In the genomic region with DNA sequence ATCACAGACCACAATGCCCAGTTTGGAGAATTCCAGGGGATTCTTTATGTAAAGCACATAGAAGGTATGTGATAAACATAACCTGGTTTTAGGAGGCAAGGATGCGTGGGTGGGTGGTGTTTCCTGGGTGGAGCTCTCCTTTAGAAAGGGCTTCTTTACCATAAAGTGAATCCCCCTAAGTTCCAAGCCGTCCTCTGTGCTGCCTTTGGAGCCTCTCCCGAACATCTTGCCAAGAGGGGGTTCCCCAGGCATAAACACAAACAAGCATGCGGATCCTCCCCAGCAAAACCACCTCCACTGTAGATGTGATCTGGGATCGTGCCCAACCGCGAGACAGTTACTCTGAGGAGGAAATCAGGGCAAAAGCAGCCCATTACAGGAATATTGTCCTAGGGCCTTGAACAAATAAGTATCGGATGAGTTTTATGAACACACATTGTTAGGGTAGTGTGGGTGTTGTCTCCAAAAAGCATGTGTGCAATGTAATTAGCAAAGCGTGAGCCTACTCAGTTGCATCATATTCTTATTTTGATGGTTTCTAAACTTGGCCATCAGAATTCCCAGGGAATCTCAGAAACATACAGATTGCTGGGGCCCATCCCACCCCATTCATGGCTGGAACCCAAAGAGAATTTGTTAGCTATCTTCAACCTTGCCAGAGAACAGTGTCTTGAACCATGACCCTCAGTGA, we compare ENCODE assay signal across 20 cellular contexts. TPM values are rescaled to one million over a fixed set of nuclear protein-coding genes. Genes with fewer than 3 reads are reported as not detected.
DNase-seq lines count a peak whose midpoint lies in the region; ATAC-seq, FAIRE-seq and TF ChIP-seq lines count a peak whose summit lies in the region.
"Had no signal": no experiment of that assay in that cellular context is flagged by ENCODE, and none has a peak within 500 bp of the region (broad histone marks: within the 10 kb centered on the region; RNA-seq: fewer than 3 reads in every experiment).

No MANE protein-coding gene starts in this region.

- H2AK5ac ChIP-seq in neuronal stem cell (ENCODE audit: low read depth, low read length): no peak overlapping the region

- no peaks in the 10 kb centered on the region for H3K9me1 ChIP-seq in K562 (ENCODE audit: control insufficient read depth, insufficient read depth, low read length)

- H4K91ac ChIP-seq in neuronal stem cell (ENCODE audit: low read depth, low read length, poor library complexity): no peak overlapping the region

- H3F3A ChIP-seq in GM23248 (ENCODE audit: insufficient read depth) (peaks cover 35% of the 10 kb centered on the region), SK-N-SH (replicated peaks; ENCODE audit: insufficient read depth) (peaks cover 9% of the 10 kb centered on the region)

- no peak overlapping the region for H3K18ac ChIP-seq in neuronal stem cell (ENCODE audit: low read length)

- H3K36me3 ChIP-seq in GM23248 (ENCODE audit: low read depth): peaks cover 14% of the 10 kb centered on the region; the same call in 1 of the 2 replicates
- H3K36me3 ChIP-seq in K562 (ENCODE audit: control insufficient read depth, insufficient read depth, low read length): no peaks in the 10 kb centered on the region
- H3K36me3 ChIP-seq in neuronal stem cell (replicated peaks in 1 of 2; ENCODE audit: control insufficient read depth in 2 of 2, insufficient read depth in 2 of 2, low read length in 2 of 2): peaks cover 0 to 3% of the 10 kb centered on the region in 2 donors
- H3K36me3 ChIP-seq in SK-N-SH (replicated peaks in 1 of 2; ENCODE audit: control insufficient read depth in 1 of 2, insufficient read depth in 2 of 2, low read length in 1 of 2): peaks cover 16 to 20% of the 10 kb centered on the region in 2 experiments

- TF ChIP-seq CTCF in K562 (IDR thresholded peaks at IDR 0.05 in 2 of 3, conservative IDR thresholded peaks at IDR 0.05 in 1 of 3; ENCODE audit: insufficient read depth in 2 of 3, low read depth in 1 of 3, low read length in 3 of 3): no peak
- TF ChIP-seq CTCF in SK-N-SH (IDR thresholded peaks at IDR 0.05): no peak

- H3K4me3 ChIP-seq in GM23248: no peak overlapping the region
- H3K4me3 ChIP-seq in K562: no peak overlapping the region
- no peak overlapping the region for H3K4me3 ChIP-seq in right cardiac atrium (ENCODE audit: low read length)
- H3K4me3 ChIP-seq in neuronal stem cell (ENCODE audit: low read length in 2 of 2): no peak overlapping the region
- no peak overlapping the region for H3K4me3 ChIP-seq in SK-N-SH (ENCODE audit: low read depth in 2 of 2, low read length in 1 of 2)
- H3K4me3 ChIP-seq: dorsolateral prefrontal cortex, hepatocyte had no signal

- H3K14ac ChIP-seq in neuronal stem cell (ENCODE audit: low read length): no peak overlapping the region

- H3K79me2 ChIP-seq in GM23248 (ENCODE audit: insufficient read depth): peaks cover 30% of the 10 kb centered on the region
- no peaks in the 10 kb centered on the region for H3K79me2 ChIP-seq in K562 (ENCODE audit: control insufficient read depth, insufficient read depth, low read length)
- no peaks in the 10 kb centered on the region for H3K79me2 ChIP-seq in SK-N-SH (ENCODE audit: insufficient read depth)
- H3K79me2 ChIP-seq: hepatocyte had no signal

- no peak overlapping the region for H2BK120ac ChIP-seq in neuronal stem cell (ENCODE audit: low read depth, low read length)

- H3K27me3 ChIP-seq in GM23248 (replicated peaks; ENCODE audit: insufficient read depth): no peaks in the 10 kb centered on the region
- H3K27me3 ChIP-seq in K562 (ENCODE audit: control insufficient read depth in 2 of 2, insufficient read depth in 2 of 2, low read length in 2 of 2): peaks cover 0 to 4% of the 10 kb centered on the region in 2 experiments; a peak in 4 of 5 replicates
- H3K27me3 ChIP-seq in right cardiac atrium (ENCODE audit: control insufficient read depth, insufficient read depth): no peaks in the 10 kb centered on the region
- no peaks in the 10 kb centered on the region for H3K27me3 ChIP-seq in neuronal stem cell (ENCODE audit: control insufficient read depth in 3 of 3, insufficient read depth in 3 of 3, low read depth in 1 of 3, low read length in 3 of 3)
- no peaks in the 10 kb centered on the region for H3K27me3 ChIP-seq in SK-N-SH (ENCODE audit: insufficient read depth)
- H3K27me3 ChIP-seq: dorsolateral prefrontal cortex, hepatocyte had no signal

- ATAC-seq in K562 (no peak), right cardiac atrium (peak in 1 of 2 donors; percentile 43)
- ATAC-seq: Panc1 had no signal

- POLR2A ChIA-PET in K562 (lab: Yijun Ruan, JAX) (interaction anchor here (0.8 to 1.3 kb wide), 2 partner anchors 10 to 23 kb away, joined by 3 read pairs; no protein-coding TSS in a partner anchor), SK-N-SH (lab: Yijun Ruan, JAX) (no interaction called here)

- H2BK12ac ChIP-seq in neuronal stem cell (ENCODE audit: low read length): no peak overlapping the region

- no peaks in the 10 kb centered on the region for H3K9me2 ChIP-seq in GM23248 (ENCODE audit: insufficient read depth)
- no peaks in the 10 kb centered on the region for H3K9me2 ChIP-seq in SK-N-SH

- BruUV-seq in K562 (replicated peaks; lab: Mats Ljungman, UMichigan): no TSS peak

- TF ChIP-seq RAD21 in K562 (CRISPR knock-in tag; conservative IDR thresholded peaks at IDR 0.05 in 1 of 2, IDR thresholded peaks at IDR 0.05 in 1 of 2): no peak
- no peak for TF ChIP-seq RAD21 in SK-N-SH (IDR thresholded peaks at IDR 0.05; ENCODE audit: low read length)

- DNase-seq in GM23248 (peak; percentile 52), K562 (ENCODE audit: extremely low read depth in 1 of 4, low spot score in 3 of 4) (no peak), right cardiac atrium (no peak), stromal cell of bone marrow (ENCODE audit: low read depth) (peak; percentile 9), neuronal stem cell (ENCODE audit: low spot score) (no peak), RCC 7860 (ENCODE audit: low spot score) (no peak), SK-N-SH (no peak)
- DNase-seq: activated CD4-positive, alpha-beta T cell treated with anti-CD3 and anti-CD28 coated beads, Interleukin-2, amount 50 U/mL, for 1 hour; activated T-cell treated with anti-CD3 and anti-CD28 coated beads, Interleukin-2, amount 50 U/mL, for 1 hour; dorsolateral prefrontal cortex; erythroblast; HCEC 1CT; kidney; midbrain; NCI-H2171; nucleus accumbens; stimulated activated CD4-positive, alpha-beta T cell treated with anti-CD3 and anti-CD28 coated beads, Interleukin-4, amount 100 ng/mL, for 24 hours had no signal

- CTCF ChIA-PET in K562 (lab: Yijun Ruan, JAX; ENCODE audit: low intra/inter-chr PET ratio): no interaction called here
- CTCF ChIA-PET in SK-N-SH (lab: Yijun Ruan, JAX): no interaction called here

- in situ Hi-C loops in GM23248 (cut with MboI) (no loop called here), K562 (cut with MboI) (no loop called here)

- H3K4ac ChIP-seq in neuronal stem cell (ENCODE audit: low read length): no peak overlapping the region

- H2AFZ ChIP-seq in GM23248: no peak overlapping the region
- 0 out of 2 replicates have a peak overlapping the region, but pooled peaks have one; percentile 30 for H2AFZ ChIP-seq in K562 (ENCODE audit: low read depth, low read length)
- no peak overlapping the region for H2AFZ ChIP-seq in neuronal stem cell (ENCODE audit: low read length)
- no peak overlapping the region for H2AFZ ChIP-seq in SK-N-SH (ENCODE audit: low read depth)
- H2AFZ ChIP-seq: hepatocyte had no signal

- intact Hi-C loops in K562 (cut with micrococcal nuclease) (no loop called here), right cardiac atrium (cut with DNase I) (no loop called here)

- peak overlapping the region; percentile 13 for H3K27ac ChIP-seq in GM23248
- no peak overlapping the region for H3K27ac ChIP-seq in K562 (ENCODE audit: extremely low read depth, low read depth, low read length)
- H3K27ac ChIP-seq in right cardiac atrium (ENCODE audit: low read length): peak overlapping the region; percentile 37
- no peak overlapping the region for H3K27ac ChIP-seq in neuronal stem cell (replicated peaks; ENCODE audit: low read length)
- H3K27ac ChIP-seq in SK-N-SH (ENCODE audit: low read depth in 2 of 2, low read length in 1 of 2): no peak overlapping the region
- H3K27ac ChIP-seq: C4-2B, hepatocyte had no signal

- no peak overlapping the region for H2BK15ac ChIP-seq in neuronal stem cell (ENCODE audit: low read length)

- H4K20me1 ChIP-seq in GM23248 (ENCODE audit: insufficient read depth) (no peaks in the 10 kb centered on the region), K562 (replicated peaks; ENCODE audit: control insufficient read depth, insufficient read depth, low read length) (no peaks in the 10 kb centered on the region), SK-N-SH (ENCODE audit: insufficient read depth) (peaks cover 10% of the 10 kb centered on the region; the same call in 1 of the 2 replicates)

- TF ChIP-seq EP300 in K562 (IDR thresholded peaks at IDR 0.05; ENCODE audit: low read length): no peak
- no peak for TF ChIP-seq EP300 in SK-N-SH (IDR thresholded peaks at IDR 0.05; ENCODE audit: borderline replicate concordance in 1 of 2, low read depth in 1 of 2, low read length in 1 of 2)

- FAIRE-seq in K562 (lab: Jason Lieb, UNC) (no peak), RCC 7860 (lab: Jason Lieb, UNC) (no peak)
- FAIRE-seq: kidney had no signal

- no peaks in the 10 kb centered on the region for H3K79me1 ChIP-seq in neuronal stem cell (ENCODE audit: low read depth, low read length)

- H3K9me3 ChIP-seq in GM23248 (ENCODE audit: low read depth) (no peaks in the 10 kb centered on the region), K562 (replicated peaks; ENCODE audit: control insufficient read depth, insufficient read depth, low read depth, low read length) (no peaks in the 10 kb centered on the region), right cardiac atrium (ENCODE audit: control insufficient read depth, low read length) (no peaks in the 10 kb centered on the region), neuronal stem cell (replicated peaks in 1 of 2; ENCODE audit: control insufficient read depth in 2 of 2, insufficient read depth in 1 of 2, low read depth in 1 of 2, low read length in 2 of 2) (no peaks in the 10 kb centered on the region), SK-N-SH (no peaks in the 10 kb centered on the region)

- H3K4me1 ChIP-seq in GM23248 (ENCODE audit: insufficient read depth) (peaks cover 19% of the 10 kb centered on the region), K562 (replicated peaks in 1 of 2; ENCODE audit: control insufficient read depth in 2 of 2, insufficient read depth in 2 of 2, low read length in 2 of 2) (peaks cover 12 to 22% of the 10 kb centered on the region in 2 experiments; a peak in 4 of 5 replicates), right cardiac atrium (ENCODE audit: control insufficient read depth, insufficient read depth, low read length) (peaks cover 12% of the 10 kb centered on the region), neuronal stem cell (ENCODE audit: control insufficient read depth in 2 of 2, insufficient read depth in 1 of 2, low read depth in 1 of 2, low read length in 2 of 2) (peaks cover 12 to 19% of the 10 kb centered on the region in 2 donors), SK-N-SH (ENCODE audit: control insufficient read depth in 1 of 2, insufficient read depth in 2 of 2, low read depth in 1 of 2, low read length in 1 of 2) (no peaks in the 10 kb centered on the region)

- no peak for TF ChIP-seq POLR2A in K562 (conservative IDR thresholded peaks at IDR 0.05)

- H2BK5ac ChIP-seq in neuronal stem cell (ENCODE audit: low read length): no peak overlapping the region

- no peak overlapping the region for H4K8ac ChIP-seq in neuronal stem cell (ENCODE audit: low read depth, low read length)

- H3K4me2 ChIP-seq in GM23248 (ENCODE audit: unreplicated experiment) (peak overlapping the region; percentile 13), K562 (ENCODE audit: insufficient read depth, low read length) (no peak overlapping the region), neuronal stem cell (ENCODE audit: insufficient read depth, low read length, poor library complexity, severe bottlenecking) (no peak overlapping the region), SK-N-SH (no peak overlapping the region)
- H3K4me2 ChIP-seq: hepatocyte had no signal

- 32 to 39% methylated on average over 9 of the region's 9 CpGs for WGBS in GM23248 (ENCODE audit: low coverage in 1 of 2, low lambda C conversion rate in 2 of 2, missing lambda C conversion rate in 2 of 2), 2 experiments
- WGBS in K562 (ENCODE audit: insufficient coverage, low coverage, missing lambda C conversion rate): 42% methylated on average over 9 of the region's 9 CpGs
- WGBS in right cardiac atrium: 39% methylated on average over 9 of the region's 9 CpGs
- no CpG with 5 or more reads among the region's 9 CpGs for WGBS in neuronal stem cell (ENCODE audit: extremely low coverage in 2 of 2, insufficient read length in 2 of 2, insufficient replicate concordance in 1 of 2), 2 donors
- 97% methylated on average over 9 of the region's 9 CpGs for WGBS in SK-N-SH (ENCODE audit: low lambda C conversion rate)

- no peak overlapping the region for H3K23ac ChIP-seq in neuronal stem cell (ENCODE audit: low read depth, low read length, poor library complexity)

- H3K9ac ChIP-seq in GM23248 (no peak overlapping the region), K562 (ENCODE audit: insufficient read depth in 1 of 2, low read depth in 2 of 2, low read length in 2 of 2) (no peak overlapping the region), neuronal stem cell (ENCODE audit: low read depth, low read length, poor library complexity) (no peak overlapping the region), SK-N-SH (no peak overlapping the region)

RNA-seq across cellular contexts. Expression of a gene that starts 48.8 kb away (rescaled TPM):
- 170 and 172 TPM in 2 replicates for total RNA-seq in GM23248 (2014; rRNA removed; shearing (Covaris generic))
- polyA plus RNA-seq in GM23248 (2016; fragmentation: Nextera tagmentation; extraction: Ambion mirVana) (401 and 403 TPM in 2 replicates), K562 (2011; rRNA removed) (265 and 280 TPM in 2 replicates), K562 (2014; fragmentation: Illumina TruSeq; extraction: Trizol) (142 and 159 TPM in 2 replicates), K562 (2014; fragmentation: Nextera tagmentation; extraction: Ambion mirVana) (10 to 100 TPM; 55.2 to 68.6 TPM), K562 (2014; rRNA removed) (125 and 150 TPM in 2 replicates), right cardiac atrium (24.8 TPM), SK-N-SH (2012; rRNA removed) (150 and 214 TPM in 2 replicates)
- total RNA-seq in K562 (2011; cell fraction: chromatin; rRNA removed; ENCODE audit: low replicate concordance): 275 and 365 TPM in 2 replicates
- total RNA-seq in K562 (2011; cell fraction: nucleolus; rRNA removed): 109 and 134 TPM in 2 replicates
- 215 and 268 TPM in 2 replicates for total RNA-seq in K562 (2011; cell fraction: nucleoplasm; rRNA removed)
- total RNA-seq in K562 (2014; rRNA removed) (118 and 123 TPM in 2 replicates), K562 (2014; rRNA removed; fragmentation: Illumina TruSeq; extraction: Trizol) (154 and 166 TPM in 2 replicates), K562 (2015; rRNA removed; fragmentation: Illumina TruSeq; extraction: Trizol) (141 and 147 TPM in 2 replicates), K562 (2021) (206 TPM in 2 replicates), right cardiac atrium (100 to 1,000 TPM in 2 of 4 donors, 10 to 100 TPM in 2; 85.1 to 122 (median 93.6) TPM)
- 140 and 201 TPM in 2 replicates for polyA plus RNA-seq in K562 (2011; cell fraction: cytosol; rRNA removed)
- polyA plus RNA-seq in K562 (2011; cell fraction: nucleus; rRNA removed): 132 and 151 TPM in 2 replicates
- 106 and 126 TPM in 2 replicates for polyA plus RNA-seq in K562 (2012)
- 667 and 775 TPM in 2 replicates for polyA minus RNA-seq in K562 (2011; rRNA and poly(A)+ RNA removed)
- 210 and 245 TPM in 2 replicates for polyA minus RNA-seq in K562 (2011; cell fraction: cytosol; rRNA and poly(A)+ RNA removed)
- polyA minus RNA-seq in K562 (2011; cell fraction: nucleus; rRNA and poly(A)+ RNA removed): 85.0 and 160 TPM in 2 replicates
- 120 TPM for polyA plus RNA-seq in neuronal stem cell (2013, experiment 1 of 2)
- 118 TPM for polyA plus RNA-seq in neuronal stem cell (2013, experiment 2 of 2)
- polyA plus RNA-seq in SK-N-SH (2012; cell fraction: cytosol; rRNA removed): 187 and 195 TPM in 2 replicates
- polyA plus RNA-seq in SK-N-SH (2012; cell fraction: nucleus; rRNA removed): 155 and 182 TPM in 2 replicates

Comparison
In these comparisons a context has a peak if more than half of its experiments do, and no peak if none do; other contexts are left out.
1. DNase-seq: peak in GM23248 (single experiment) and stromal cell of bone marrow (single experiment); none in K562 (0 of 4), right cardiac atrium (0 of 3), neuronal stem cell (single experiment), RCC 7860 (single experiment) and SK-N-SH (single experiment).
2. H3K27ac ChIP-seq: peak in GM23248 (single experiment) and right cardiac atrium (single experiment); none in K562 (single experiment), neuronal stem cell (single experiment) and SK-N-SH (0 of 2).